In genomic region chr9:121121582-121122087, GRCh38 we compare ENCODE assay signal across 8 cellular contexts. TPM values are rescaled to one million over a fixed set of nuclear protein-coding genes. Genes with fewer than 3 reads are reported as not detected.
DNase-seq lines count a peak whose midpoint lies in the region; ATAC-seq and TF ChIP-seq lines count a peak whose summit lies in the region.

No MANE protein-coding gene starts in this region.

- H3K27me3 Mint-ChIP-seq in glutamatergic neuron (ENCODE audit: unreplicated experiment), result peaks cover 3% of the 10 kb centered on the region
- H3K27me3 Mint-ChIP-seq in osteocyte (ENCODE audit: unreplicated experiment), result no peaks in the 10 kb centered on the region

- H3K27ac Mint-ChIP-seq in activated naive CD4-positive, alpha-beta T cell treated with anti-CD3 and anti-CD28 coated beads, Interleukin-2, amount 50 U/mL, for 72 hours, result peak overlapping the region; percentile 77 to 97
- H3K27ac Mint-ChIP-seq in glutamatergic neuron (ENCODE audit: unreplicated experiment), result no peak overlapping the region
- peak overlapping the region; percentile 80 for H3K27ac Mint-ChIP-seq in osteocyte (ENCODE audit: unreplicated experiment)

- H3K9me3 ChIP-seq in SK-N-SH (no peaks in the 10 kb centered on the region), thyroid gland (no peaks in the 10 kb centered on the region)

- H3K9ac ChIP-seq in KMS-11 (no peak overlapping the region), SK-N-SH (peak overlapping the region; percentile 66; the same call in 1 of the 2 replicates)

- peak overlapping the region; percentile 85 for H3K4me3 Mint-ChIP-seq in glutamatergic neuron (ENCODE audit: unreplicated experiment)
- H3K4me3 Mint-ChIP-seq in osteocyte (ENCODE audit: unreplicated experiment), result peak overlapping the region; percentile 81

- TF ChIP-seq RAD21 in SK-N-SH (IDR thresholded peaks at IDR 0.05; ENCODE audit: low read length), result no peak

- no peaks in the 10 kb centered on the region for H3K9me2 ChIP-seq in SK-N-SH

- CTCF ChIA-PET in SK-N-SH (lab: Yijun Ruan, JAX), result interaction anchor here (0.6 to 1.5 kb wide), 11 partner anchors 10 to 373 kb away, joined by 3 to 4 read pairs (median 3); no protein-coding TSS in a partner anchor

- POLR2A ChIA-PET in SK-N-SH (lab: Yijun Ruan, JAX), result interaction anchor here (1.0 to 1.3 kb wide), 2 partner anchors 14 to 47 kb away, joined by 3 read pairs; no protein-coding TSS in a partner anchor

- no peaks in the 10 kb centered on the region for H3K9me3 Mint-ChIP-seq in activated naive CD4-positive, alpha-beta T cell treated with anti-CD3 and anti-CD28 coated beads, Interleukin-2, amount 50 U/mL, for 72 hours
- H3K9me3 Mint-ChIP-seq in glutamatergic neuron (ENCODE audit: unreplicated experiment), result no peaks in the 10 kb centered on the region
- H3K9me3 Mint-ChIP-seq in osteocyte (ENCODE audit: unreplicated experiment), result no peaks in the 10 kb centered on the region

- H3K79me2 ChIP-seq in KMS-11 (ENCODE audit: insufficient read depth, low read depth), result no peaks in the 10 kb centered on the region
- peaks cover 29% of the 10 kb centered on the region for H3K79me2 ChIP-seq in SK-N-SH (ENCODE audit: insufficient read depth)

- DNase-seq in EH (ENCODE audit: low read depth), result peak; percentile 97
- peak; percentile 87 for DNase-seq in SK-N-SH
- peak; percentile 94 to 95 for DNase-seq in activated naive CD4-positive, alpha-beta T cell treated with anti-CD3 and anti-CD28 coated beads, Interleukin-2, amount 50 U/mL, for 72 hours (ENCODE audit: low spot score in 2 of 2)
- DNase-seq in glutamatergic neuron, result peak; percentile 90
- peak; percentile 97 for DNase-seq in osteocyte (ENCODE audit: extremely low spot score, unreplicated experiment)
- DNase-seq in thyroid gland, result peak; percentile 99

- no peaks in the 10 kb centered on the region for H4K20me1 ChIP-seq in KMS-11 (ENCODE audit: insufficient read depth)
- no peaks in the 10 kb centered on the region for H4K20me1 ChIP-seq in SK-N-SH (ENCODE audit: insufficient read depth)

- H3K4me3 ChIP-seq in KMS-11 (IDR thresholded peaks at IDR 0.05; ENCODE audit: insufficient read depth, low read depth, low read length), result no peak overlapping the region
- peak overlapping the region; percentile 57 to 60 for H3K4me3 ChIP-seq in SK-N-SH (ENCODE audit: low read depth in 2 of 2, low read length in 1 of 2)
- peak overlapping the region in 2 of 3 donors; percentile 27 to 50 for H3K4me3 ChIP-seq in thyroid gland (replicated peaks in 1 of 3)

- TF ChIP-seq POLR2A in thyroid gland (IDR thresholded peaks at IDR 0.05), result peak in 1 of 2 donors; percentile 77

- ATAC-seq in GM21786 (IDR thresholded peaks at IDR 0.05; ENCODE audit: unreplicated experiment), result peak; percentile 98
- peak; percentile 99 for ATAC-seq in activated naive CD4-positive, alpha-beta T cell treated with anti-CD3 and anti-CD28 coated beads, Interleukin-2, amount 50 U/mL, for 72 hours

- H3K27ac ChIP-seq in KMS-11 (no peak overlapping the region), SK-N-SH (ENCODE audit: low read depth in 2 of 2, low read length in 1 of 2) (peak overlapping the region; percentile 57 to 87), thyroid gland (peak overlapping the region in 2 of 3 donors; percentile 4 to 41)

- intact Hi-C loops in thyroid gland (cut with DNase I), result no loop called here

- no peak for TF ChIP-seq CTCF in KMS-11 (conservative IDR thresholded peaks at IDR 0.05; ENCODE audit: low read depth, low read length)
- TF ChIP-seq CTCF in SK-N-SH (IDR thresholded peaks at IDR 0.05), result no peak; the same call in 1 of the 2 replicates
- no peak for TF ChIP-seq CTCF in glutamatergic neuron (IDR thresholded peaks at IDR 0.05; ENCODE audit: partially characterized antibody, unreplicated experiment)
- TF ChIP-seq CTCF in osteocyte (IDR thresholded peaks at IDR 0.05), result peak; percentile 44
- peak in 4 of 6 experiments; percentile 41 to 54 (median 46) for TF ChIP-seq CTCF in thyroid gland (IDR thresholded peaks at IDR 0.05)

- peak overlapping the region; percentile 7; the same call in 1 of the 2 replicates for H2AFZ ChIP-seq in KMS-11 (ENCODE audit: low read depth)
- H2AFZ ChIP-seq in SK-N-SH (ENCODE audit: low read depth), result peak overlapping the region; percentile 90

- peaks cover 8 to 28% of the 10 kb centered on the region in 2 donors for H3K36me3 Mint-ChIP-seq in activated naive CD4-positive, alpha-beta T cell treated with anti-CD3 and anti-CD28 coated beads, Interleukin-2, amount 50 U/mL, for 72 hours
- no peaks in the 10 kb centered on the region for H3K36me3 Mint-ChIP-seq in glutamatergic neuron (ENCODE audit: unreplicated experiment)
- H3K36me3 Mint-ChIP-seq in osteocyte (ENCODE audit: unreplicated experiment), result no peaks in the 10 kb centered on the region

- H3F3A ChIP-seq in SK-N-SH (replicated peaks; ENCODE audit: insufficient read depth), result peaks cover 12% of the 10 kb centered on the region

- no peaks in the 10 kb centered on the region for H3K36me3 ChIP-seq in KMS-11 (ENCODE audit: insufficient read depth)
- peaks cover 6 to 8% of the 10 kb centered on the region in 2 experiments for H3K36me3 ChIP-seq in SK-N-SH (replicated peaks in 1 of 2; ENCODE audit: control insufficient read depth in 1 of 2, insufficient read depth in 2 of 2, low read length in 1 of 2)
- no peaks in the 10 kb centered on the region for H3K36me3 ChIP-seq in thyroid gland

- H3K4me2 ChIP-seq in KMS-11 (peak overlapping the region; percentile 26; the same call in 1 of the 2 replicates), SK-N-SH (peak overlapping the region; percentile 66)

- WGBS in SK-N-SH (ENCODE audit: low lambda C conversion rate), result 1% methylated on average over 17 of the region's 17 CpGs
- 0% methylated on average over 17 of the region's 17 CpGs for WGBS in thyroid gland, 2 donors

- H3K4me1 ChIP-seq in KMS-11 (ENCODE audit: low read depth, poor library complexity, severe bottlenecking) (peaks cover 12% of the 10 kb centered on the region), SK-N-SH (ENCODE audit: control insufficient read depth in 1 of 2, insufficient read depth in 2 of 2, low read depth in 1 of 2, low read length in 1 of 2) (peaks cover 5 to 9% of the 10 kb centered on the region in 2 experiments; a peak in 3 of 4 replicates), thyroid gland (peaks cover 5 to 9% of the 10 kb centered on the region in 2 donors)

- H3K4me1 Mint-ChIP-seq in glutamatergic neuron (ENCODE audit: low read depth, unreplicated experiment), result no peaks in the 10 kb centered on the region
- peaks cover 26% of the 10 kb centered on the region for H3K4me1 Mint-ChIP-seq in osteocyte (ENCODE audit: unreplicated experiment)

- TF ChIP-seq EP300 in SK-N-SH (IDR thresholded peaks at IDR 0.05; ENCODE audit: borderline replicate concordance in 1 of 2, low read depth in 1 of 2, low read length in 1 of 2), result no peak

- H3K27me3 ChIP-seq in KMS-11 (ENCODE audit: insufficient read depth, low read depth) (no peaks in the 10 kb centered on the region), SK-N-SH (ENCODE audit: insufficient read depth) (no peaks in the 10 kb centered on the region), thyroid gland (no peaks in the 10 kb centered on the region)

TF ChIP-seq in SK-N-SH, 30 proteins besides CTCF, POLR2A, EP300 and RAD21 (continues in another document):
- no peak for TF ChIP-seq RCOR1 (IDR thresholded peaks at IDR 0.05; ENCODE audit: low read length)
- TF ChIP-seq RFX5 (IDR thresholded peaks at IDR 0.05; ENCODE audit: low read length), result peak; percentile 64
- no peak for TF ChIP-seq FOSL2 (IDR thresholded peaks at IDR 0.05; ENCODE audit: borderline replicate concordance, low read depth)
- TF ChIP-seq EZH2phosphoT487 (IDR thresholded peaks at IDR 0.05; ENCODE audit: borderline replicate concordance, low read depth), result no peak
- no peak for TF ChIP-seq USF2 (IDR thresholded peaks at IDR 0.05; ENCODE audit: borderline replicate concordance, low read depth, low read length)
- TF ChIP-seq PBX3 (IDR thresholded peaks at IDR 0.05), result peak; percentile 97
- TF ChIP-seq TEAD4 (IDR thresholded peaks at IDR 0.05; ENCODE audit: borderline replicate concordance, insufficient read depth), result no peak
- peak; percentile 97 for TF ChIP-seq SIN3A (IDR thresholded peaks at IDR 0.05; ENCODE audit: borderline replicate concordance, low read depth, low read length)
- TF ChIP-seq USF1 (IDR thresholded peaks at IDR 0.05; ENCODE audit: borderline replicate concordance, low read depth), result no peak
- TF ChIP-seq MXI1 (IDR thresholded peaks at IDR 0.05; ENCODE audit: low read depth, low read length), result peak; percentile 98
- TF ChIP-seq FOXM1 (IDR thresholded peaks at IDR 0.05; ENCODE audit: low read depth), result peak; percentile 99
- no peak for TF ChIP-seq MEF2A (IDR thresholded peaks at IDR 0.05; ENCODE audit: borderline replicate concordance, low read depth)

RNA-seq across cellular contexts. Expression of gene CNTRL, which starts 46.9 kb away (rescaled TPM):
- 3.6 and 4.1 TPM in 2 replicates for polyA plus RNA-seq in SK-N-SH (2012; rRNA removed)
- 4.1 and 4.3 TPM in 2 replicates for polyA plus RNA-seq in SK-N-SH (2012; cell fraction: cytosol; rRNA removed)
- 4.3 and 7.0 TPM in 2 replicates for polyA plus RNA-seq in SK-N-SH (2012; cell fraction: nucleus; rRNA removed)
- total RNA-seq in activated naive CD4-positive, alpha-beta T cell treated with anti-CD3 and anti-CD28 coated beads, Interleukin-2, amount 50 U/mL, for 72 hours, result 10 to 100 TPM; 68.5 to 88.1 TPM
- total RNA-seq in glutamatergic neuron (ENCODE audit: unreplicated experiment) (9.5 TPM), osteocyte (7.5 and 10.4 TPM in 2 replicates), thyroid gland (10 to 100 TPM in 3 of 4 donors, 1 to 10 TPM in 1; 9.9 to 23.0 (median 15.4) TPM)

Comparison
In these comparisons a context has a peak if more than half of its experiments do, and no peak if none do; other contexts are left out.
1. CTCF ChIP-seq: peak in osteocyte (single experiment) and thyroid gland (4 of 6); none in KMS-11 (single experiment), SK-N-SH (single experiment) and glutamatergic neuron (single experiment).
2. Peak in every context shown above with its lines, with median percentiles within 50 percentile points of each other: DNase-seq.